Comparison of ENCODE assay signal across 1 cellular context in the genomic region with DNA sequence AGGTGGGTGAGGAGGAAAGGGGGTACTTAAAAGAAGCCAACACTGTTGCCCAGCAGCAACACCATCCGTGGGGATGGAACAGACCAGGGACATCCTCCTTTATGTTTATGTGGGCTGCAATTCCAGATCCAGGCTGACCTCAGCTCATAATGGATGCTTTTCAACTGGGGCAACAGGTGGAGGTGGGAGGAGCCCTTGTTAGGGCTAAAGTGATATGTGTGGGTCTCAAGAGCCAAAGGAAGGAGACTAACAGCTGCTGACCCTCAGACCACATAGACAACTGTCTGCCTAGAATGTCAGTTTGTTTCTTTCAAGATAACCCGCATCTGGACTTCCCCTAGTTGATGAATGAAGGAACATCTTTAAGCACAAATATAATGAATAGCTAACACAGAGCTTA.
TF ChIP-seq lines count a peak whose summit lies in the region.

No MANE protein-coding gene starts in this region.

TF ChIP-seq in HCT116, 20 proteins besides CTCF, POLR2A, EP300 and RAD21:
- TF ChIP-seq ELF1 (IDR thresholded peaks at IDR 0.05; ENCODE audit: borderline replicate concordance, low read depth) (no peak), CBX3 (IDR thresholded peaks at IDR 0.05; ENCODE audit: low read depth) (no peak), TCF7L2 (IDR thresholded peaks at IDR 0.05; ENCODE audit: borderline replicate concordance, extremely low read depth, insufficient read depth, insufficient read length) (no peak)
- TF ChIP-seq, protein P1, sequence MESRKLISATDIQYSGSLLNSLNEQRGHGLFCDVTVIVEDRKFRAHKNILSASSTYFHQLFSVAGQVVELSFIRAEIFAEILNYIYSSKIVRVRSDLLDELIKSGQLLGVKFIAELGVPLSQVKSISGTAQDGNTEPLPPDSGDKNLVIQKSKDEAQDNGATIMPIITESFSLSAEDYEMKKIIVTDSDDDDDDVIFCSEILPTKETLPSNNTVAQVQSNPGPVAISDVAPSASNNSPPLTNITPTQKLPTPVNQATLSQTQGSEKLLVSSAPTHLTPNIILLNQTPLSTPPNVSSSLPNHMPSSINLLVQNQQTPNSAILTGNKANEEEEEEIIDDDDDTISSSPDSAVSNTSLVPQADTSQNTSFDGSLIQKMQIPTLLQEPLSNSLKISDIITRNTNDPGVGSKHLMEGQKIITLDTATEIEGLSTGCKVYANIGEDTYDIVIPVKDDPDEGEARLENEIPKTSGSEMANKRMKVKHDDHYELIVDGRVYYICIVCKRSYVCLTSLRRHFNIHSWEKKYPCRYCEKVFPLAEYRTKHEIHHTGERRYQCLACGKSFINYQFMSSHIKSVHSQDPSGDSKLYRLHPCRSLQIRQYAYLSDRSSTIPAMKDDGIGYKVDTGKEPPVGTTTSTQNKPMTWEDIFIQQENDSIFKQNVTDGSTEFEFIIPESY (IDR thresholded peaks at IDR 0.05; ENCODE audit: extremely low read depth, insufficient replicate concordance, low read length), result no peak
- TF ChIP-seq, protein P2, sequence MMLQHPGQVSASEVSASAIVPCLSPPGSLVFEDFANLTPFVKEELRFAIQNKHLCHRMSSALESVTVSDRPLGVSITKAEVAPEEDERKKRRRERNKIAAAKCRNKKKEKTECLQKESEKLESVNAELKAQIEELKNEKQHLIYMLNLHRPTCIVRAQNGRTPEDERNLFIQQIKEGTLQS (IDR thresholded peaks at IDR 0.05), result no peak
- TF ChIP-seq, protein P3, sequence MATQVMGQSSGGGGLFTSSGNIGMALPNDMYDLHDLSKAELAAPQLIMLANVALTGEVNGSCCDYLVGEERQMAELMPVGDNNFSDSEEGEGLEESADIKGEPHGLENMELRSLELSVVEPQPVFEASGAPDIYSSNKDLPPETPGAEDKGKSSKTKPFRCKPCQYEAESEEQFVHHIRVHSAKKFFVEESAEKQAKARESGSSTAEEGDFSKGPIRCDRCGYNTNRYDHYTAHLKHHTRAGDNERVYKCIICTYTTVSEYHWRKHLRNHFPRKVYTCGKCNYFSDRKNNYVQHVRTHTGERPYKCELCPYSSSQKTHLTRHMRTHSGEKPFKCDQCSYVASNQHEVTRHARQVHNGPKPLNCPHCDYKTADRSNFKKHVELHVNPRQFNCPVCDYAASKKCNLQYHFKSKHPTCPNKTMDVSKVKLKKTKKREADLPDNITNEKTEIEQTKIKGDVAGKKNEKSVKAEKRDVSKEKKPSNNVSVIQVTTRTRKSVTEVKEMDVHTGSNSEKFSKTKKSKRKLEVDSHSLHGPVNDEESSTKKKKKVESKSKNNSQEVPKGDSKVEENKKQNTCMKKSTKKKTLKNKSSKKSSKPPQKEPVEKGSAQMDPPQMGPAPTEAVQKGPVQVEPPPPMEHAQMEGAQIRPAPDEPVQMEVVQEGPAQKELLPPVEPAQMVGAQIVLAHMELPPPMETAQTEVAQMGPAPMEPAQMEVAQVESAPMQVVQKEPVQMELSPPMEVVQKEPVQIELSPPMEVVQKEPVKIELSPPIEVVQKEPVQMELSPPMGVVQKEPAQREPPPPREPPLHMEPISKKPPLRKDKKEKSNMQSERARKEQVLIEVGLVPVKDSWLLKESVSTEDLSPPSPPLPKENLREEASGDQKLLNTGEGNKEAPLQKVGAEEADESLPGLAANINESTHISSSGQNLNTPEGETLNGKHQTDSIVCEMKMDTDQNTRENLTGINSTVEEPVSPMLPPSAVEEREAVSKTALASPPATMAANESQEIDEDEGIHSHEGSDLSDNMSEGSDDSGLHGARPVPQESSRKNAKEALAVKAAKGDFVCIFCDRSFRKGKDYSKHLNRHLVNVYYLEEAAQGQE (IDR thresholded peaks at IDR 0.05; ENCODE audit: low read depth), result no peak
